Comparison of ENCODE assay signal across 8 cellular contexts in the genomic region with DNA sequence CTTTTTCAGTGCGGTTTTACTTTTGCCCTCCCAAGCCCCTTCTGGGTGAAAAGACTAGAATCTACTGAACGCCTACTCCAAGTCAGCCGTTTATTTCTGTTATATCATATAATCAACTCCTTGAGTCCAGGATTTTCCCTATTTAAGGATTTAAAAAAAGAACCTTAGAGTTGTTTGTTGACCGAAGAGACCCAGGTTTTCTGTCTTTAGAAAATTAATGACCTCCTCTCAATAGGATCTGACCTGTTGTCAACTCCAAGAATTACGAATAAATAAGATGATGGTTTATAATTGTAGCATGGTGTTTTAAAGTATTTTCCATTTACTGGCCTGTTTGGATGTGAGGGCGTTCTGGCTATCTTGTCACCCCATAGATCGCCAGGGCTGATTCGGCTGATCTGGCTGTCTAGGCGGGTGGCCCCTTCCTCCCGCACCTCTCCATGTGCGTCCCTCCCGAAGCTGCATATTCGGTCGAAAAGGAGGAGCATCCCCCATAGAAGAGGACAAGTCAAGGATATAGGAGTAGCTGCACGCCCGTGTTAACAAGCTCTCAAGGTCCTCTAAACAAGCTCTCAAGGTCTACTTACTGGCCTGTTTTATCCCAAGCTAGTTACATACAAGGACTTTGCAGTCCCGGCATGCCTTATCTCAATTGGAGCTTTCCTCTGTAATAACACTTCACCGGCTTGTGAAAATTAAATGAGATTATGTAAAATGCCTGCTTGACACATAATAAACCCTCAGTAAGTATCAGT. TPM values are rescaled to one million over a fixed set of nuclear protein-coding genes. Genes with fewer than 3 reads are reported as not detected.
DNase-seq lines count a peak whose midpoint lies in the region; ATAC-seq and TF ChIP-seq lines count a peak whose summit lies in the region.

No MANE protein-coding gene starts in this region.

- ATAC-seq in left ventricle myocardium superior = no peak
- no peak for ATAC-seq in stimulated activated naive CD8-positive, alpha-beta T cell treated with anti-CD3 and anti-CD28 coated beads, Interleukin-15, Interleukin-2, amounts not matched to agents 100 U/mL and 50 U/mL, for 24 hours
- no peak for ATAC-seq in HG03571 (IDR thresholded peaks at IDR 0.05; ENCODE audit: unreplicated experiment)

- H3K36me3 ChIP-seq in cardiac muscle cell (no peaks in the 10 kb centered on the region), iPS-15b (ENCODE audit: control insufficient read depth, insufficient read depth, low read length) (no peaks in the 10 kb centered on the region)

- H3K4me1 ChIP-seq in cardiac muscle cell (ENCODE audit: low read depth) (peaks cover 15% of the 10 kb centered on the region), iPS-15b (ENCODE audit: control insufficient read depth, insufficient read depth, low read length) (no peaks in the 10 kb centered on the region)

- H3K4me3 ChIP-seq in cardiac muscle cell (peak overlapping the region; percentile 88), iPS-15b (ENCODE audit: low read depth, low read length) (peak overlapping the region; percentile 91)

- H3K9me3 ChIP-seq in cardiac muscle cell (ENCODE audit: low read depth) (no peaks in the 10 kb centered on the region), iPS-15b (ENCODE audit: control insufficient read depth, insufficient read depth, low read length) (no peaks in the 10 kb centered on the region)

- peak in 1 of 2 donors; percentile 28 for DNase-seq in cardiac muscle cell (ENCODE audit: low read depth in 1 of 2, low spot score in 1 of 2)
- DNase-seq in left ventricle myocardium superior = no peak
- peak; percentile 57 for DNase-seq in activated CD8-positive, alpha-beta memory T cell treated with anti-CD3 and anti-CD28 coated beads, Interleukin-2, amount 50 U/mL, for 48 hours
- DNase-seq in stimulated activated naive CD8-positive, alpha-beta T cell treated with anti-CD3 and anti-CD28 coated beads, Interleukin-15, Interleukin-2, amounts not matched to agents 100 U/mL and 50 U/mL, for 24 hours = peak; percentile 14
- DNase-seq in SW480 (ENCODE audit: low spot score) = no peak
- no peak for DNase-seq in activated CD4-positive, alpha-beta T cell treated with anti-CD3 and anti-CD28 coated beads, Interleukin-2, amount 50 U/mL, for 4 hours

- H3K9ac ChIP-seq in iPS-15b (ENCODE audit: low read depth, low read length) = peak overlapping the region; percentile 99

- no peak for TF ChIP-seq CTCF in cardiac muscle cell (IDR thresholded peaks at IDR 0.05; ENCODE audit: low read depth, low read length)

- H3K27me3 ChIP-seq in cardiac muscle cell (no peaks in the 10 kb centered on the region), iPS-15b (ENCODE audit: control insufficient read depth, insufficient read depth, low read length) (no peaks in the 10 kb centered on the region)

- H3K27ac ChIP-seq in cardiac muscle cell = peak overlapping the region; percentile 98

- intact Hi-C loops in left ventricle myocardium superior (cut with micrococcal nuclease) = no loop called here

RNA-seq across cellular contexts. Expression of a gene that starts 1.1 kb away (rescaled TPM):
- total RNA-seq in cardiac muscle cell = 17.2 and 27.2 TPM in 2 replicates
- polyA plus RNA-seq in cardiac muscle cell = 29.3 and 32.6 TPM in 2 replicates
- total RNA-seq in left ventricle myocardium superior = 34.9 TPM

Comparison
In these comparisons a context has a peak if more than half of its experiments do, and no peak if none do; other contexts are left out.
1. DNase-seq: peak in activated CD8-positive, alpha-beta memory T cell treated with anti-CD3 and anti-CD28 coated beads, Interleukin-2, amount 50 U/mL, for 48 hours (single experiment) and stimulated activated naive CD8-positive, alpha-beta T cell treated with anti-CD3 and anti-CD28 coated beads, Interleukin-15, Interleukin-2, amounts not matched to agents 100 U/mL and 50 U/mL, for 24 hours (single experiment); none in left ventricle myocardium superior (single experiment), SW480 (single experiment) and activated CD4-positive, alpha-beta T cell treated with anti-CD3 and anti-CD28 coated beads, Interleukin-2, amount 50 U/mL, for 4 hours (0 of 2).